10 cellular contexts compared by ENCODE assay signal in the genomic region with DNA sequence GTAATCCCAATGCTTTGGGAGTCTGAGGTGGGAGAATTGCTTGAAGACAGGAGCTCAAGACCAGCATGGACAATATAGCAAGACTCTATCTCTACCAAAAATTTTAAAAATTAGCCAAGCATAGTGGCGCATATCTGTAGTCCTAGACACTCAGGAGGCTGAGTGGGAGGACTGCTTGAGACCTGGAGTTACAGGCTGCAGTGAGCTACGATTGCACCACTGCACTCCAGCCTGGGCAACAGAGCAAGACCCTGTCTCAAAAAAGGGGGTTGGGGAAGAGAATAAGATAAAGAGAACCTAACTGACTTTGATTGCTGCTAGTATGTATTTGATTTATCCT. TPM values are rescaled to one million over a fixed set of nuclear protein-coding genes. Genes with fewer than 3 reads are reported as not detected.
DNase-seq lines count a peak whose midpoint lies in the region; ATAC-seq and TF ChIP-seq lines count a peak whose summit lies in the region.
"Had no signal": no experiment of that assay in that cellular context is flagged by ENCODE, and none has a peak within 500 bp of the region (broad histone marks: within the 10 kb centered on the region; RNA-seq: fewer than 3 reads in every experiment).

No MANE protein-coding gene starts in this region.

- no peak for TF ChIP-seq POLR2A in prostate gland (IDR thresholded peaks at IDR 0.05)

- no peaks in the 10 kb centered on the region for H3K4me1 ChIP-seq in prostate gland (replicated peaks)

- POLR2A ChIA-PET in activated naive CD8-positive, alpha-beta T cell treated with anti-CD3 and anti-CD28 coated beads, Interleukin-2, amount 10 ng/mL, durations not matched to agents 7 days and 5 days (lab: Charles Lee), result interaction anchor here (1.2 to 1.9 kb wide), 4 partner anchors 16 to 239 kb away, joined by 3 to 12 read pairs (median 5); partner anchors contain the start of gene GTPBP8

- no peaks in the 10 kb centered on the region for H3K9me3 ChIP-seq in prostate gland

- 88% methylated on average over 2 of the region's 2 CpGs for WGBS in prostate gland

- intact Hi-C loops in prostate gland (cut with DNase I), result no loop called here

- peak; percentile 18 to 20 for ATAC-seq in activated T-cell treated with anti-CD3 and anti-CD28 coated beads, Interleukin-2, amount 50 U/mL, for 72 hours (replicated peaks in 1 of 2)
- peak; percentile 16 for ATAC-seq in HG03064 (IDR thresholded peaks at IDR 0.05; ENCODE audit: low read depth, unreplicated experiment)
- peak; percentile 13 for ATAC-seq in activated naive CD8-positive, alpha-beta T cell treated with anti-CD3 and anti-CD28 coated beads, Interleukin-2, amount 10 ng/mL, durations not matched to agents 7 days and 5 days (ENCODE audit: low read depth)

- no peaks in the 10 kb centered on the region for H3K27me3 Mint-ChIP-seq in activated T-cell treated with anti-CD3 and anti-CD28 coated beads, Interleukin-2, amount 50 U/mL, for 72 hours (ENCODE audit: low read depth)
- H3K27me3 Mint-ChIP-seq in activated naive CD8-positive, alpha-beta T cell treated with anti-CD3 and anti-CD28 coated beads, Interleukin-2, amount 10 ng/mL, durations not matched to agents 7 days and 5 days, result no peaks in the 10 kb centered on the region
- H3K27me3 Mint-ChIP-seq in stimulated activated naive CD8-positive, alpha-beta T cell treated with anti-CD3 and anti-CD28 coated beads, Interleukin-15, Interleukin-2, amounts not matched to agents 100 ng/mL and 50 ng/mL, for 24 hours, result no peaks in the 10 kb centered on the region

- H3K4me3 ChIP-seq in prostate gland, result no peak overlapping the region

- H3K4me1 Mint-ChIP-seq in activated T-cell treated with anti-CD3 and anti-CD28 coated beads, Interleukin-2, amount 50 U/mL, for 72 hours (ENCODE audit: low read depth), result peaks cover 80% of the 10 kb centered on the region
- peaks cover 41% of the 10 kb centered on the region for H3K4me1 Mint-ChIP-seq in activated naive CD8-positive, alpha-beta T cell treated with anti-CD3 and anti-CD28 coated beads, Interleukin-2, amount 10 ng/mL, durations not matched to agents 7 days and 5 days
- peaks cover 90% of the 10 kb centered on the region for H3K4me1 Mint-ChIP-seq in stimulated activated naive CD8-positive, alpha-beta T cell treated with anti-CD3 and anti-CD28 coated beads, Interleukin-15, Interleukin-2, amounts not matched to agents 100 ng/mL and 50 ng/mL, for 24 hours (ENCODE audit: low read depth)

- H3K27ac Mint-ChIP-seq in activated T-cell treated with anti-CD3 and anti-CD28 coated beads, Interleukin-2, amount 50 U/mL, for 72 hours, result peak overlapping the region; percentile 92
- peak overlapping the region; percentile 92 for H3K27ac Mint-ChIP-seq in activated naive CD8-positive, alpha-beta T cell treated with anti-CD3 and anti-CD28 coated beads, Interleukin-2, amount 10 ng/mL, durations not matched to agents 7 days and 5 days
- peak overlapping the region; percentile 91 for H3K27ac Mint-ChIP-seq in stimulated activated naive CD8-positive, alpha-beta T cell treated with anti-CD3 and anti-CD28 coated beads, Interleukin-15, Interleukin-2, amounts not matched to agents 100 ng/mL and 50 ng/mL, for 24 hours

- no peaks in the 10 kb centered on the region for H3K36me3 ChIP-seq in prostate gland

- H3K4me3 Mint-ChIP-seq in activated T-cell treated with anti-CD3 and anti-CD28 coated beads, Interleukin-2, amount 50 U/mL, for 72 hours, result peak overlapping the region; percentile 89 to 94
- peak overlapping the region; percentile 91 for H3K4me3 Mint-ChIP-seq in activated naive CD8-positive, alpha-beta T cell treated with anti-CD3 and anti-CD28 coated beads, Interleukin-2, amount 10 ng/mL, durations not matched to agents 7 days and 5 days
- H3K4me3 Mint-ChIP-seq in stimulated activated naive CD8-positive, alpha-beta T cell treated with anti-CD3 and anti-CD28 coated beads, Interleukin-15, Interleukin-2, amounts not matched to agents 100 ng/mL and 50 ng/mL, for 24 hours, result peak overlapping the region; percentile 84

- DNase-seq in activated T-cell treated with anti-CD3 and anti-CD28 coated beads, Interleukin-2, amount 50 U/mL, for 72 hours, result no peak
- DNase-seq in activated T-cell treated with anti-CD3 and anti-CD28 coated beads, Interleukin-2, amount 50 U/mL, for 1 hour, result no peak
- DNase-seq in activated naive CD8-positive, alpha-beta T cell treated with anti-CD3 and anti-CD28 coated beads, Interleukin-2, amount 10 ng/mL, durations not matched to agents 7 days and 5 days, result no peak
- no peak for DNase-seq in stimulated activated CD4-positive, alpha-beta T cell treated with anti-CD3 and anti-CD28 coated beads, Interleukin-2, amount 100 ng/mL, for 48 hours
- DNase-seq in SW480 (ENCODE audit: low spot score) (no peak), prostate gland (ENCODE audit: low spot score) (no peak)
- DNase-seq: NCI-H510A treated with DMSO at 0.1 percent for 48 hours had no signal

- H3K36me3 Mint-ChIP-seq in activated T-cell treated with anti-CD3 and anti-CD28 coated beads, Interleukin-2, amount 50 U/mL, for 72 hours (ENCODE audit: insufficient read depth in 2 of 2), result no peaks in the 10 kb centered on the region
- peaks cover 12% of the 10 kb centered on the region for H3K36me3 Mint-ChIP-seq in activated naive CD8-positive, alpha-beta T cell treated with anti-CD3 and anti-CD28 coated beads, Interleukin-2, amount 10 ng/mL, durations not matched to agents 7 days and 5 days
- no peaks in the 10 kb centered on the region for H3K36me3 Mint-ChIP-seq in stimulated activated naive CD8-positive, alpha-beta T cell treated with anti-CD3 and anti-CD28 coated beads, Interleukin-15, Interleukin-2, amounts not matched to agents 100 ng/mL and 50 ng/mL, for 24 hours (ENCODE audit: low read depth)

- no peak for TF ChIP-seq CTCF in prostate gland (IDR thresholded peaks at IDR 0.05)

- H3K9me3 Mint-ChIP-seq in activated T-cell treated with anti-CD3 and anti-CD28 coated beads, Interleukin-2, amount 50 U/mL, for 72 hours, result no peaks in the 10 kb centered on the region
- no peaks in the 10 kb centered on the region for H3K9me3 Mint-ChIP-seq in activated naive CD8-positive, alpha-beta T cell treated with anti-CD3 and anti-CD28 coated beads, Interleukin-2, amount 10 ng/mL, durations not matched to agents 7 days and 5 days
- H3K9me3 Mint-ChIP-seq in stimulated activated naive CD8-positive, alpha-beta T cell treated with anti-CD3 and anti-CD28 coated beads, Interleukin-15, Interleukin-2, amounts not matched to agents 100 ng/mL and 50 ng/mL, for 24 hours, result no peaks in the 10 kb centered on the region

- H3K27ac ChIP-seq in prostate gland, result no peak overlapping the region

- no peaks in the 10 kb centered on the region for H3K27me3 ChIP-seq in prostate gland (replicated peaks; ENCODE audit: insufficient read depth)

RNA-seq across cellular contexts. Expression of gene CD200R1, which starts 0.8 kb away (rescaled TPM):
- total RNA-seq in activated T-cell treated with anti-CD3 and anti-CD28 coated beads, Interleukin-2, amount 50 U/mL, for 72 hours, result 1 to 10 TPM; 1.4 to 2.2 TPM
- 10 to 100 TPM; 11.4 to 11.6 TPM for total RNA-seq in activated naive CD8-positive, alpha-beta T cell treated with anti-CD3 and anti-CD28 coated beads, Interleukin-2, amount 10 ng/mL, durations not matched to agents 7 days and 5 days
- total RNA-seq in prostate gland, result 1 to 10 TPM in 1 of 2 donors, under 1 TPM in 1; 0.23 to 2.2 TPM
- total RNA-seq: renal cortical epithelial cell had no signal

RNA-seq across cellular contexts. Expression of gene GTPBP8, which starts 16.6 kb away (rescaled TPM):
- total RNA-seq in activated T-cell treated with anti-CD3 and anti-CD28 coated beads, Interleukin-2, amount 50 U/mL, for 72 hours, result 10 to 100 TPM; 27.0 to 28.7 TPM
- 10 to 100 TPM; 26.5 to 26.6 TPM for total RNA-seq in activated naive CD8-positive, alpha-beta T cell treated with anti-CD3 and anti-CD28 coated beads, Interleukin-2, amount 10 ng/mL, durations not matched to agents 7 days and 5 days
- 10 to 100 TPM; 12.4 to 18.7 TPM for total RNA-seq in prostate gland
